Comparison of ENCODE assay signal across 15 cellular contexts in the genomic region with DNA sequence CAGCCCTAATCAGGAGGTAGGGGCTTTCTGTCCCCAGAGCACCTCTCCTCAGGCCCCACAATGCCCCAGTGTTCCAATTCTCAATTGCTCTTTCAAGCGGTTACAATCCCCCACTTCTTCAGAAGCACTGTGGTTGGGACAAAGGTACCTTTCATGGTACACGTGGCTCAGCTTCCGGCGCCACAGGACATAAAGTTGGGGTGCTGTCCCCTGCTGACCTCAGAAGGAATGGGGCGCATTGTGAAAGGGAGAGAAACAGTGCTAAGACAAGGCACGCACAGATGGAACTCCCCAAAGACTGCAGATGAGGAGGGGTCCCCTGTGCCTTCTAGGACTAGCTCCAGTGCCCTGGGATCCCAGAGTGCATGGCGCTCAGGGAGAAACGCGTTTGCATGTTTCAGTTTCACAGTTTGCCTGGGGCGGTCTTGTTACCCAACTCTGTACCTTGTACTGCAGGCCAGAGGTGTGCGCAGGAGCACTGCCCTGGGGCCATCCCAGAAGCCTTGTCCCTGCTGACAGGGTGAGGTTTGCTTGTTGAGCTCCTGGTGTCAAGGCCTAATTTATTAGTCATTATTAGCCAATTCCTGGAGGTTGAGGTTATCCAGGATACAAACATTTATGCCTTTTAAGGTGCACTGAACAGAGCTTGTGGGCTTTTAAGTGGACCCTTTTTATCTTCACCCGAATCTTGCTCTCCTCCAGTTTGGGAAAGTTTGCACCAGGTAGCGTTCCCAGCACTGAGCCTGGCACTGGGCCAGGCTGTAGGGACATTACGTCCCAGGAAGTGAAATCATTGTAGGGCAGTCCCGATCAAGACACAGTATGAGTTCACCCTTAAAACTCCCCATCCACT. TPM values are rescaled to one million over a fixed set of nuclear protein-coding genes. Genes with fewer than 3 reads are reported as not detected.
DNase-seq lines count a peak whose midpoint lies in the region; ATAC-seq, FAIRE-seq and TF ChIP-seq lines count a peak whose summit lies in the region.
"Had no signal": no experiment of that assay in that cellular context is flagged by ENCODE, and none has a peak within 500 bp of the region (broad histone marks: within the 10 kb centered on the region; RNA-seq: fewer than 3 reads in every experiment).

No MANE protein-coding gene starts in this region.

- no peak overlapping the region for H3K14ac ChIP-seq in trophoblast cell (ENCODE audit: low read length)

- H3K4me2 ChIP-seq in GM23338 (no peak overlapping the region), trophoblast cell (ENCODE audit: low read length) (no peak overlapping the region)

- no peaks in the 10 kb centered on the region for H3K27me3 Mint-ChIP-seq in GM23338 (ENCODE audit: insufficient read depth, low read depth, poor library complexity)

- H3K36me3 ChIP-seq in GM23338 (ENCODE audit: insufficient read depth), result no peaks in the 10 kb centered on the region
- no peaks in the 10 kb centered on the region for H3K36me3 ChIP-seq in trophoblast cell (ENCODE audit: control insufficient read depth in 1 of 2, insufficient read depth in 2 of 2, low read length in 2 of 2)
- H3K36me3 ChIP-seq: cardiac muscle cell, esophagus muscularis mucosa had no signal

- no peaks in the 10 kb centered on the region for H3K27me3 ChIP-seq in GM23338 (ENCODE audit: insufficient read depth)
- no peaks in the 10 kb centered on the region for H3K27me3 ChIP-seq in trophoblast cell (ENCODE audit: insufficient read depth, low read length)
- H3K27me3 ChIP-seq: cardiac muscle cell had no signal

- H4K8ac ChIP-seq in trophoblast cell (ENCODE audit: low read depth, low read length), result no peak overlapping the region

- no peak overlapping the region for H3K4me3 Mint-ChIP-seq in GM23338
- H3K4me3 Mint-ChIP-seq: activated T-helper 17 cell treated with anti-CD3 and anti-CD28 coated beads, Interleukin-2, amount 50 U/mL, for 72 hours; H9 had no signal

- no peak overlapping the region for H2BK12ac ChIP-seq in trophoblast cell (ENCODE audit: low read length)

- no peaks in the 10 kb centered on the region; the same call in 2 of the 3 replicates for H3K4me1 Mint-ChIP-seq in GM23338
- H3K4me1 Mint-ChIP-seq: activated T-helper 17 cell treated with anti-CD3 and anti-CD28 coated beads, Interleukin-2, amount 50 U/mL, for 72 hours; H9 had no signal

- TF ChIP-seq CTCF in GM23338 (conservative IDR thresholded peaks at IDR 0.05; ENCODE audit: low read depth in 2 of 2), result no peak

- no peak overlapping the region for H3K18ac ChIP-seq in trophoblast cell (ENCODE audit: low read length)

- H3K9me3 ChIP-seq in trophoblast cell (ENCODE audit: insufficient read depth, low read depth, low read length), result peaks cover 7% of the 10 kb centered on the region
- H3K9me3 ChIP-seq: esophagus muscularis mucosa had no signal

- no peak overlapping the region for H3K27ac ChIP-seq in GM23338 (ENCODE audit: low read depth)
- H3K27ac ChIP-seq in angular gyrus (ENCODE audit: low read depth, low read length), result peak overlapping the region; percentile 75
- H3K27ac ChIP-seq in trophoblast cell (ENCODE audit: low read depth, low read length), result no peak overlapping the region
- H3K27ac ChIP-seq: cardiac muscle cell, esophagus muscularis mucosa had no signal

- H4K91ac ChIP-seq in trophoblast cell (ENCODE audit: low read depth, low read length), result no peak overlapping the region

- no peaks in the 10 kb centered on the region for H3K79me1 ChIP-seq in trophoblast cell (ENCODE audit: low read length)

- H3K4ac ChIP-seq in trophoblast cell (ENCODE audit: low read depth, low read length), result no peak overlapping the region

- H3K36me3 Mint-ChIP-seq in GM23338 (ENCODE audit: low read depth), result no peaks in the 10 kb centered on the region

- ATAC-seq in GM23338 (no peak), GM19324 (IDR thresholded peaks at IDR 0.05; ENCODE audit: low FRiP score, unreplicated experiment) (no peak), GM18519 (IDR thresholded peaks at IDR 0.05; ENCODE audit: low FRiP score, unreplicated experiment) (no peak)
- ATAC-seq: activated CD4-positive, CD25-positive, alpha-beta regulatory T cell treated with anti-CD3 and anti-CD28 coated beads, Interleukin-2, amount 50 U/mL, for 24 hours; activated T-helper 17 cell treated with anti-CD3 and anti-CD28 coated beads, Interleukin-2, amount 50 U/mL, for 72 hours had no signal

- H2BK120ac ChIP-seq in trophoblast cell (ENCODE audit: insufficient read depth, low read length, poor library complexity), result no peak overlapping the region

- no peak overlapping the region for H4K12ac ChIP-seq in trophoblast cell (ENCODE audit: low read depth, low read length)

- peaks cover 7% of the 10 kb centered on the region; the same call in 1 of the 3 replicates for H3K9me3 Mint-ChIP-seq in GM23338
- H3K9me3 Mint-ChIP-seq: activated T-helper 17 cell treated with anti-CD3 and anti-CD28 coated beads, Interleukin-2, amount 50 U/mL, for 72 hours had no signal

- no peak overlapping the region for H3K27ac Mint-ChIP-seq in GM23338
- H3K27ac Mint-ChIP-seq: activated T-helper 17 cell treated with anti-CD3 and anti-CD28 coated beads, Interleukin-2, amount 50 U/mL, for 72 hours; H9 had no signal

- H3K23ac ChIP-seq in trophoblast cell (ENCODE audit: low read length), result no peak overlapping the region

- H3K9ac ChIP-seq in trophoblast cell (ENCODE audit: low read length), result no peak overlapping the region

- WGBS in trophoblast cell (ENCODE audit: extremely low coverage, insufficient coverage, insufficient read length), result no CpG with 5 or more reads among the region's 15 CpGs

- no peaks in the 10 kb centered on the region for H4K20me1 ChIP-seq in GM23338 (replicated peaks; ENCODE audit: insufficient read depth)

- H3F3A ChIP-seq in GM23338 (replicated peaks; ENCODE audit: low read depth), result no peaks in the 10 kb centered on the region

- DNase-seq in GM23338 (ENCODE audit: low spot score) (no peak), iPS-NIHi11 (ENCODE audit: low spot score) (peak; percentile 7), trophoblast cell (peak; percentile 99 to 100), urothelium cell line (ENCODE audit: low spot score) (no peak)
- no peak for DNase-seq in activated effector memory CD4-positive, alpha-beta T cell treated with Interleukin-2 at 50 U/mL for 16 hours
- DNase-seq: H9, IMR-90, NCI-H187 treated with DMSO at 0.1 percent for 48 hours had no signal

- FAIRE-seq in urothelium cell line (lab: Jason Lieb, UNC), result no peak

- no peaks in the 10 kb centered on the region for H3K79me2 ChIP-seq in GM23338 (replicated peaks; ENCODE audit: insufficient read depth)
- no peaks in the 10 kb centered on the region for H3K79me2 ChIP-seq in trophoblast cell (ENCODE audit: control insufficient read depth, insufficient read depth, low read length, poor library complexity)

- H2AFZ ChIP-seq in GM23338 (0 out of 2 replicates have a peak overlapping the region, but pooled peaks have one; percentile 28), trophoblast cell (ENCODE audit: insufficient read depth, low read length, poor library complexity) (no peak overlapping the region)

- no peaks in the 10 kb centered on the region for H3K9me2 ChIP-seq in GM23338 (ENCODE audit: insufficient read depth)

- H3K4me1 ChIP-seq in GM23338 (ENCODE audit: insufficient read depth) (no peaks in the 10 kb centered on the region), trophoblast cell (ENCODE audit: control insufficient read depth in 1 of 2, insufficient read depth in 2 of 2, low read length in 2 of 2) (peaks cover 8 to 9% of the 10 kb centered on the region in 2 experiments)

- H3K4me3 ChIP-seq in GM23338 (no peak overlapping the region), trophoblast cell (ENCODE audit: low read depth, low read length) (no peak overlapping the region)
- H3K4me3 ChIP-seq: cardiac muscle cell, esophagus muscularis mucosa had no signal

- no peak overlapping the region for H2AK5ac ChIP-seq in trophoblast cell (ENCODE audit: low read length)

- no peak overlapping the region for H2BK5ac ChIP-seq in trophoblast cell (ENCODE audit: low read depth, low read length, poor library complexity)

TF ChIP-seq in GM23338, 12 proteins besides CTCF, POLR2A, EP300 and RAD21 (continues in another document):
- TF ChIP-seq, protein P1, sequence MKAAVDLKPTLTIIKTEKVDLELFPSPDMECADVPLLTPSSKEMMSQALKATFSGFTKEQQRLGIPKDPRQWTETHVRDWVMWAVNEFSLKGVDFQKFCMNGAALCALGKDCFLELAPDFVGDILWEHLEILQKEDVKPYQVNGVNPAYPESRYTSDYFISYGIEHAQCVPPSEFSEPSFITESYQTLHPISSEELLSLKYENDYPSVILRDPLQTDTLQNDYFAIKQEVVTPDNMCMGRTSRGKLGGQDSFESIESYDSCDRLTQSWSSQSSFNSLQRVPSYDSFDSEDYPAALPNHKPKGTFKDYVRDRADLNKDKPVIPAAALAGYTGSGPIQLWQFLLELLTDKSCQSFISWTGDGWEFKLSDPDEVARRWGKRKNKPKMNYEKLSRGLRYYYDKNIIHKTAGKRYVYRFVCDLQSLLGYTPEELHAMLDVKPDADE (IDR thresholded peaks at IDR 0.05), result no peak

RNA-seq across cellular contexts. Expression of a gene that starts 7.6 kb away (rescaled TPM):
- total RNA-seq in GM23338 (2014; rRNA removed; shearing (Covaris generic)), result 0.03 TPM in 1 of 2 replicates, not detected in the other
- 0.11 TPM in 1 of 2 replicates, not detected in the other for polyA plus RNA-seq in GM23338 (2016; fragmentation: Nextera tagmentation; extraction: Ambion mirVana)
- 0.10 and 0.15 TPM in 2 replicates for polyA plus RNA-seq in trophoblast cell (2013)
- total RNA-seq: cardiac muscle cell, esophagus muscularis mucosa, H9, IMR-90 had no signal
- polyA plus RNA-seq: cardiac muscle cell, IMR-90 had no signal

RNA-seq across cellular contexts. Expression of a gene that starts 45.8 kb away (rescaled TPM):
- 172 and 175 TPM in 2 replicates for total RNA-seq in GM23338 (2014; rRNA removed; shearing (Covaris generic))
- 116 and 117 TPM in 2 replicates for polyA plus RNA-seq in GM23338 (2016; fragmentation: Nextera tagmentation; extraction: Ambion mirVana)
- 190 and 204 TPM in 2 replicates for polyA plus RNA-seq in trophoblast cell (2013)

RNA-seq across cellular contexts. Expression of a gene that starts 55.7 kb away (rescaled TPM):
- total RNA-seq in GM23338 (2014; rRNA removed; shearing (Covaris generic)), result 8.5 and 10.4 TPM in 2 replicates
- polyA plus RNA-seq in GM23338 (2016; fragmentation: Nextera tagmentation; extraction: Ambion mirVana), result 2.1 and 2.6 TPM in 2 replicates
- 2.2 TPM in 2 replicates for polyA plus RNA-seq in trophoblast cell (2013)

Comparison
In these comparisons a context has a peak if more than half of its experiments do, and no peak if none do; other contexts are left out.
1. DNase-seq: peak in iPS-NIHi11 (single experiment) and trophoblast cell (2 of 2); none in GM23338 (single experiment), urothelium cell line (single experiment) and activated effector memory CD4-positive, alpha-beta T cell treated with Interleukin-2 at 50 U/mL for 16 hours (single experiment).